In genomic region chr12:45223868-45224267, GRCh38 we compare ENCODE assay signal across 24 cellular contexts. TPM values are rescaled to one million over a fixed set of nuclear protein-coding genes. Genes with fewer than 3 reads are reported as not detected.
A peak's percentile ranks its signal among the peaks of the same experiment; 100 is the strongest.
DNase-seq lines count a peak whose midpoint lies in the region; ATAC-seq and TF ChIP-seq lines count a peak whose summit lies in the region.
"Had no signal": no experiment of that assay in that cellular context is flagged by ENCODE, and none has a peak within 500 bp of the region (broad histone marks: within the 10 kb centered on the region; RNA-seq: fewer than 3 reads in every experiment).

No MANE protein-coding gene starts in this region.

- peak overlapping the region in 1 of 2 donors; percentile 10 for H3K27ac Mint-ChIP-seq in natural killer cell treated with Interleukin-12 subunit alpha and Interleukin-12 subunit beta and Interleukin-15 and Interleukin-18, amount 100 ng/mL, for 72 hours
- H3K27ac Mint-ChIP-seq: activated naive CD8-positive, alpha-beta T cell had no signal

- H4K20me1 ChIP-seq in KMS-11 (ENCODE audit: insufficient read depth) = no peaks in the 10 kb centered on the region; the same call in 1 of the 2 replicates

- no peaks in the 10 kb centered on the region for H3K36me3 Mint-ChIP-seq in natural killer cell treated with Interleukin-12 subunit alpha and Interleukin-12 subunit beta and Interleukin-15 and Interleukin-18, amount 100 ng/mL, for 72 hours

- peaks cover 45 to 56% of the 10 kb centered on the region in 2 donors for H3K4me1 Mint-ChIP-seq in natural killer cell treated with Interleukin-12 subunit alpha and Interleukin-12 subunit beta and Interleukin-15 and Interleukin-18, amount 100 ng/mL, for 72 hours (ENCODE audit: low read depth in 2 of 2)

- H3K27me3 Mint-ChIP-seq in natural killer cell treated with Interleukin-12 subunit alpha and Interleukin-12 subunit beta and Interleukin-15 and Interleukin-18, amount 100 ng/mL, for 72 hours = no peaks in the 10 kb centered on the region
- H3K27me3 Mint-ChIP-seq: activated naive CD8-positive, alpha-beta T cell; CD4-positive, alpha-beta memory T cell had no signal

- H3K4me2 ChIP-seq in KMS-11 = peak overlapping the region; percentile 62; the same call in 1 of the 2 replicates

- no peaks in the 10 kb centered on the region for H3K9me3 ChIP-seq in subcutaneous abdominal adipose tissue (ENCODE audit: control insufficient read depth in 5 of 5, low read length in 5 of 5)
- H3K9me3 ChIP-seq: suprapubic skin had no signal

- TF ChIP-seq CTCF in KMS-11 (conservative IDR thresholded peaks at IDR 0.05; ENCODE audit: low read depth, low read length) = no peak

- ATAC-seq in GM19035 (IDR thresholded peaks at IDR 0.05; ENCODE audit: unreplicated experiment) = peak; percentile 42
- no peak for ATAC-seq in natural killer cell treated with Interleukin-12 subunit alpha and Interleukin-12 subunit beta and Interleukin-15 and Interleukin-18, amount 100 ng/mL, for 72 hours
- no peak for ATAC-seq in GM21737 (IDR thresholded peaks at IDR 0.05; ENCODE audit: unreplicated experiment)
- ATAC-seq: activated T-cell treated with anti-CD3 and anti-CD28 coated beads, Interleukin-2, amount 50 U/mL, for 4 hours; esophagus mucosa; Right ventricle myocardium inferior had no signal

- H3K27me3 ChIP-seq in KMS-11 (ENCODE audit: insufficient read depth, low read depth) (no peaks in the 10 kb centered on the region), subcutaneous abdominal adipose tissue (ENCODE audit: control insufficient read depth in 5 of 5, insufficient read depth in 4 of 5, low read length in 5 of 5) (no peaks in the 10 kb centered on the region)
- H3K27me3 ChIP-seq: suprapubic skin had no signal

- DNase-seq in epithelial cell of prostate (ENCODE audit: low read depth, low spot score) (no peak), cortex of kidney (lab: John Stamatoyannopoulos, UW) (no peak), NCI-H1105 treated with DMSO at 0.1 percent for 48 hours (lab: John Stamatoyannopoulos, UW) (no peak)
- DNase-seq in natural killer cell treated with Interleukin-12 subunit alpha and Interleukin-12 subunit beta and Interleukin-15 and Interleukin-18, amount 100 ng/mL, for 72 hours (ENCODE audit: low spot score) = no peak
- DNase-seq: activated CD4-positive, alpha-beta T cell treated with anti-CD3 and anti-CD28 coated beads for 1 hour; activated T-cell treated with anti-CD3 and anti-CD28 coated beads, Interleukin-2, amount 50 U/mL, for 4 hours; CD4-positive, alpha-beta memory T cell; cerebellar nuclear complex; DMS153; effector CD4-positive, alpha-beta T cell; islet precursor cell; KG1; MV-4-11; NCI-H1694 treated with DMSO at 0.1 percent for 48 hours; NCI-H748 treated with DMSO at 0.1 percent for 48 hours had no signal

- peaks cover 69% of the 10 kb centered on the region for H3K79me2 ChIP-seq in KMS-11 (ENCODE audit: insufficient read depth, low read depth)

- no peak overlapping the region for H3K27ac ChIP-seq in KMS-11
- H3K27ac ChIP-seq in epithelial cell of prostate = peak overlapping the region; percentile 20
- peak overlapping the region; percentile 11 for H3K27ac ChIP-seq in subcutaneous abdominal adipose tissue (ENCODE audit: low read depth, low read length)
- H3K27ac ChIP-seq: suprapubic skin had no signal

- H3K4me3 ChIP-seq in KMS-11 (IDR thresholded peaks at IDR 0.05; ENCODE audit: insufficient read depth, low read depth, low read length) (no peak overlapping the region), subcutaneous abdominal adipose tissue (ENCODE audit: low read depth in 1 of 5, low read length in 5 of 5) (no peak overlapping the region)
- H3K4me3 ChIP-seq: suprapubic skin had no signal

- H3K9ac ChIP-seq in KMS-11 = no peak overlapping the region
- no peak overlapping the region for H3K9ac ChIP-seq in subcutaneous abdominal adipose tissue (ENCODE audit: low read length in 5 of 5)

- no peak overlapping the region for H2AFZ ChIP-seq in KMS-11 (ENCODE audit: low read depth)

- H3K36me3 ChIP-seq in KMS-11 (ENCODE audit: insufficient read depth) = no peaks in the 10 kb centered on the region
- peaks cover 0 to 7% (median 5%) of the 10 kb centered on the region in 5 donors for H3K36me3 ChIP-seq in subcutaneous abdominal adipose tissue (ENCODE audit: control insufficient read depth in 5 of 5, insufficient read depth in 5 of 5, low read length in 5 of 5)
- H3K36me3 ChIP-seq: suprapubic skin had no signal

- no peaks in the 10 kb centered on the region for H3K9me3 Mint-ChIP-seq in natural killer cell treated with Interleukin-12 subunit alpha and Interleukin-12 subunit beta and Interleukin-15 and Interleukin-18, amount 100 ng/mL, for 72 hours
- H3K9me3 Mint-ChIP-seq: activated T-cell treated with anti-CD3 and anti-CD28 coated beads, Interleukin-2, amount 50 U/mL, for 4 hours; CD4-positive, alpha-beta memory T cell; neural crest cell had no signal

- peaks cover 41% of the 10 kb centered on the region for H3K4me1 ChIP-seq in KMS-11 (ENCODE audit: low read depth, poor library complexity, severe bottlenecking)
- peaks cover 5 to 45% (median 35%) of the 10 kb centered on the region in 5 donors for H3K4me1 ChIP-seq in subcutaneous abdominal adipose tissue (ENCODE audit: control insufficient read depth in 5 of 5, insufficient read depth in 5 of 5, low read length in 5 of 5)

- H3K4me3 Mint-ChIP-seq in natural killer cell treated with Interleukin-12 subunit alpha and Interleukin-12 subunit beta and Interleukin-15 and Interleukin-18, amount 100 ng/mL, for 72 hours = no peak overlapping the region
- H3K4me3 Mint-ChIP-seq: activated naive CD8-positive, alpha-beta T cell; activated T-cell treated with anti-CD3 and anti-CD28 coated beads, Interleukin-2, amount 50 U/mL, for 4 hours; CD4-positive, alpha-beta memory T cell; neural crest cell had no signal

RNA-seq across cellular contexts. Expression of gene ANO6, which starts 8.0 kb away (rescaled TPM):
- total RNA-seq in natural killer cell treated with Interleukin-12 subunit alpha and Interleukin-12 subunit beta and Interleukin-15 and Interleukin-18, amount 100 ng/mL, for 72 hours = 10 to 100 TPM; 35.2 to 55.1 TPM
